8 cellular contexts compared by ENCODE assay signal in the genomic region with DNA sequence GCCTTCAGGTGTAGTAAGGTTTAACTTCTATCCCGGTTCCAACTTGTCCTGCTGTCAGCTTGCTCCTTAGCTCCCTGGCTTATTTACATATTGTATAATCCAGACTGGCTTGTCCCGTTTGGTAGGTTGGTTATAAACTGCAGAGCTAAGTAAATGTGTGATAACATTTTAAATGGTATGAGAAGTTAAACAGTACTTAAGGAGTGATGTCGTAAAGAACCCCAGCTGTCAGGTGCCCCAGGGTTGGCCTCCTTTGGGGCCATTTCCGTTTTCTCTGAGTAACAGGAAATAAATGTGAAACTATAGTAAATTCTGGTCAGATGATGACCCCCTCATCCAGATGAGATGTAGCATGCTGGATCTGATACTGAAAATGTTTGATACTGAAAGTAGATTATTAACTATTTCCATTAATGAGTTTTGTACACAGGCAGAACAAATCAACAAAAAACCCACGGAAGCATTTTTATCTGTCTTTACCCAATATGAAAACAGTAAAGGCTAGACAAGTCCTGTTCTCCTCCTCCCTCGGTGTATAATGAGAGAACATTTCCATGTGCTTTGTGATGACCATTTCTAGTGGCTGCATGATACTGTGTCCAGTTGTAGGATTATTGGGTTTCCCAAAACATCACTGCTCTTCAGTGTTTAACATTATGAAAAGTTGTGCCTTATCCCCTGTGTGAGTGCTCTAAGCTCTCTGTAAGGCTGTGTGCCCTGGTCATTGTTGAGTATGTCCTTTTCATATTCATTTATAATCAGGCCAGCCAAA. TPM values are rescaled to one million over a fixed set of nuclear protein-coding genes. Genes with fewer than 3 reads are reported as not detected.
DNase-seq lines count a peak whose midpoint lies in the region; ATAC-seq, FAIRE-seq and TF ChIP-seq lines count a peak whose summit lies in the region.

No MANE protein-coding gene starts in this region.

- H3K4me1 ChIP-seq in GM12878 (ENCODE audit: control insufficient read depth, insufficient read depth, low read length) (peaks cover 21% of the 10 kb centered on the region), right lobe of liver (peaks cover 0 to 7% (median 3%) of the 10 kb centered on the region in 4 donors)

- H3K27me3 ChIP-seq in GM12878 (replicated peaks in 1 of 2; ENCODE audit: control insufficient read depth in 2 of 2, insufficient read depth in 2 of 2, low read length in 1 of 2) (no peaks in the 10 kb centered on the region), right lobe of liver (no peaks in the 10 kb centered on the region)

- TF ChIP-seq POLR2A in GM12878 (IDR thresholded peaks at IDR 0.05; ENCODE audit: low read depth, low read length) (no peak), right lobe of liver (IDR thresholded peaks at IDR 0.05) (no peak)

- H4K20me1 ChIP-seq in GM12878 (ENCODE audit: control insufficient read depth, insufficient read depth): no peaks in the 10 kb centered on the region

- H3K9ac ChIP-seq in GM12878 (ENCODE audit: control insufficient read depth, insufficient read depth, low read length): no peak overlapping the region; the same call in 1 of the 2 replicates

- CTCF ChIA-PET in GM12878 (lab: Yijun Ruan, JAX): interaction anchor here (0.8 to 9.1 kb wide), 7 partner anchors 9 to 26 kb away, joined by 3 to 76 read pairs (median 8); a partner anchor contains a TSS

- no TSS peak for BruUV-seq in GM12878 (replicated peaks; lab: Mats Ljungman, UMichigan)

- in situ Hi-C loops in GM12878 (cut with MboI): no loop called here

- H3K4me3 ChIP-seq in GM12878 (no peak overlapping the region), right lobe of liver (no peak overlapping the region)

- no peak for TF ChIP-seq RAD21 in GM12878 (IDR thresholded peaks at IDR 0.05; ENCODE audit: insufficient read depth, low read depth, low read length)

- H3K27ac ChIP-seq in GM12878 (ENCODE audit: control insufficient read depth, insufficient read depth) (peak overlapping the region; percentile 66), right lobe of liver (peak overlapping the region in 2 of 3 donors; percentile 10 to 44)

- SMC1A ChIA-PET in GM12878 (lab: Charles Lee; ENCODE audit: uncharacterized antibody, unreplicated experiment): interaction anchor here (0.6 to 4.2 kb wide), 10 partner anchors 10 to 223 kb away, joined by 3 to 55 read pairs (median 7); a partner anchor contains a TSS

- no peaks in the 10 kb centered on the region for H3K36me3 ChIP-seq in GM12878 (ENCODE audit: control insufficient read depth in 2 of 2, insufficient read depth in 2 of 2, low read length in 1 of 2)
- H3K36me3 ChIP-seq in right lobe of liver: no peaks in the 10 kb centered on the region

- H3K9me3 ChIP-seq in GM12878 (replicated peaks; ENCODE audit: control insufficient read depth, insufficient read depth, low read length): no peaks in the 10 kb centered on the region
- H3K9me3 ChIP-seq in right lobe of liver: no peaks in the 10 kb centered on the region

- peak overlapping the region; percentile 72 for H3K4me2 ChIP-seq in GM12878 (ENCODE audit: control insufficient read depth, insufficient read depth)

- WGBS in GM12878 (ENCODE audit: insufficient coverage, insufficient replicate concordance, low lambda C conversion rate, missing lambda C conversion rate): 12% methylated on average over 6 of the region's 6 CpGs
- 7% methylated on average over 6 of the region's 6 CpGs for WGBS in right lobe of liver (ENCODE audit: insufficient coverage, low coverage, low lambda C conversion rate, missing lambda C conversion rate)

- POLR2A ChIA-PET in GM12878 (lab: Charles Lee): interaction anchor here (0.7 to 10.0 kb wide), 6 partner anchors 18 to 154 kb away, joined by 3 to 94 read pairs (median 5); a partner anchor contains a TSS

- DNase-seq in activated naive CD4-positive, alpha-beta T cell treated with Interleukin-2 at 50 U/mL for 16 hours: peak; percentile 31
- DNase-seq in activated naive CD4-positive, alpha-beta T cell (lab: John Stamatoyannopoulos, UW): no peak
- peak; percentile 65 to 71 for DNase-seq in NCI-H526 (lab: John Stamatoyannopoulos, UW)
- DNase-seq in GM12878 (ENCODE audit: low read depth, low spot score): no peak
- peak in 1 of 3 donors; percentile 28 for DNase-seq in right lobe of liver
- no peak for DNase-seq in GM19240 (ENCODE audit: insufficient read length, low spot score)
- DNase-seq in NCI-H2196 (lab: John Stamatoyannopoulos, UW; ENCODE audit: unreplicated experiment): no peak

- H2AFZ ChIP-seq in GM12878 (ENCODE audit: control insufficient read depth, low read depth, low read length): peak overlapping the region; percentile 76

- no peaks in the 10 kb centered on the region for H3K79me2 ChIP-seq in GM12878 (ENCODE audit: control insufficient read depth, insufficient read depth, low read length)

- FAIRE-seq in GM12878 (lab: Jason Lieb, UNC): peak; percentile 64

- RAD21 ChIA-PET in GM12878 (lab: Charles Lee; ENCODE audit: unreplicated experiment): interaction anchor here (0.6 to 4.9 kb wide), 8 partner anchors 8 to 59 kb away, joined by 3 to 61 read pairs (median 5); a partner anchor contains a TSS

- intact Hi-C loops in GM12878 (cut with micrococcal nuclease; ENCODE audit: unreplicated experiment): loop anchor here (2.0 to 5.0 kb wide), 2 partner anchors 22 to 172 kb away; a partner anchor contains a TSS
- intact Hi-C loops in right lobe of liver (cut with DNase I): no loop called here

- peak; percentile 41 to 67; a peak in 2 of 4 replicates for TF ChIP-seq EP300 in GM12878 (IDR thresholded peaks at IDR 0.05; ENCODE audit: borderline replicate concordance in 1 of 2, control insufficient read depth in 1 of 2, low read depth in 2 of 2, low read length in 2 of 2)

- peak; percentile 70 for ATAC-seq in HG02678 (IDR thresholded peaks at IDR 0.05; ENCODE audit: unreplicated experiment)
- ATAC-seq in GM12878: peak; percentile 83
- ATAC-seq in right lobe of liver: peak; percentile 66 to 84 (median 78)

- TF ChIP-seq CTCF in GM12878 (IDR thresholded peaks at IDR 0.05 in 2 of 3, conservative IDR thresholded peaks at IDR 0.05 in 1 of 3; ENCODE audit: control insufficient read depth in 2 of 3, extremely low read depth in 1 of 3, insufficient read depth in 1 of 3, low read depth in 3 of 3, low read length in 3 of 3): no peak
- TF ChIP-seq CTCF in right lobe of liver (IDR thresholded peaks at IDR 0.05): no peak

TF ChIP-seq in GM12878, 131 proteins besides CTCF, POLR2A, EP300 and RAD21 (continues in another document):
- peak; percentile 62 for TF ChIP-seq NR2F1 (conservative IDR thresholded peaks at IDR 0.05)
- peak; percentile 33 for TF ChIP-seq DPF2 (IDR thresholded peaks at IDR 0.05)
- TF ChIP-seq BCL11A (IDR thresholded peaks at IDR 0.05; ENCODE audit: low read depth, low read length): peak; percentile 47; the same call in 1 of the 2 replicates
- TF ChIP-seq CREB1 (IDR thresholded peaks at IDR 0.05; ENCODE audit: low read depth): peak; percentile 62; the same call in 1 of the 2 replicates
- TF ChIP-seq, protein P1, sequence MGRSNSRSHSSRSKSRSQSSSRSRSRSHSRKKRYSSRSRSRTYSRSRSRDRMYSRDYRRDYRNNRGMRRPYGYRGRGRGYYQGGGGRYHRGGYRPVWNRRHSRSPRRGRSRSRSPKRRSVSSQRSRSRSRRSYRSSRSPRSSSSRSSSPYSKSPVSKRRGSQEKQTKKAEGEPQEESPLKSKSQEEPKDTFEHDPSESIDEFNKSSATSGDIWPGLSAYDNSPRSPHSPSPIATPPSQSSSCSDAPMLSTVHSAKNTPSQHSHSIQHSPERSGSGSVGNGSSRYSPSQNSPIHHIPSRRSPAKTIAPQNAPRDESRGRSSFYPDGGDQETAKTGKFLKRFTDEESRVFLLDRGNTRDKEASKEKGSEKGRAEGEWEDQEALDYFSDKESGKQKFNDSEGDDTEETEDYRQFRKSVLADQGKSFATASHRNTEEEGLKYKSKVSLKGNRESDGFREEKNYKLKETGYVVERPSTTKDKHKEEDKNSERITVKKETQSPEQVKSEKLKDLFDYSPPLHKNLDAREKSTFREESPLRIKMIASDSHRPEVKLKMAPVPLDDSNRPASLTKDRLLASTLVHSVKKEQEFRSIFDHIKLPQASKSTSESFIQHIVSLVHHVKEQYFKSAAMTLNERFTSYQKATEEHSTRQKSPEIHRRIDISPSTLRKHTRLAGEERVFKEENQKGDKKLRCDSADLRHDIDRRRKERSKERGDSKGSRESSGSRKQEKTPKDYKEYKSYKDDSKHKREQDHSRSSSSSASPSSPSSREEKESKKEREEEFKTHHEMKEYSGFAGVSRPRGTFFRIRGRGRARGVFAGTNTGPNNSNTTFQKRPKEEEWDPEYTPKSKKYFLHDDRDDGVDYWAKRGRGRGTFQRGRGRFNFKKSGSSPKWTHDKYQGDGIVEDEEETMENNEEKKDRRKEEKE (IDR thresholded peaks at IDR 0.05): no peak
- no peak for TF ChIP-seq ESRRA (IDR thresholded peaks at IDR 0.05; ENCODE audit: low read length)
- peak; percentile 84 for TF ChIP-seq TCF12 (IDR thresholded peaks at IDR 0.05; ENCODE audit: low read depth, low read length)
- 0 out of 2 replicates have a peak, but pooled peaks have one; percentile 9 for TF ChIP-seq NBN (IDR thresholded peaks at IDR 0.05)
- TF ChIP-seq RAD51 (IDR thresholded peaks at IDR 0.05): peak; percentile 79
- TF ChIP-seq PML (IDR thresholded peaks at IDR 0.05; ENCODE audit: low read length): peak; percentile 45; the same call in 1 of the 2 replicates
- TF ChIP-seq MTA2 (IDR thresholded peaks at IDR 0.05; ENCODE audit: low read depth): peak; percentile 47; the same call in 1 of the 2 replicates
- TF ChIP-seq HCFC1 (IDR thresholded peaks at IDR 0.05; ENCODE audit: low read length): no peak
- peak in 1 of 2 experiments; percentile 65; a peak in 1 of 4 replicates for TF ChIP-seq SRF (IDR thresholded peaks at IDR 0.05; ENCODE audit: low read depth in 2 of 2, low read length in 2 of 2)

RNA-seq across cellular contexts. Expression of a gene that starts 22.4 kb away (rescaled TPM):
- total RNA-seq in GM12878 (2013; cell fraction: nucleolus; rRNA removed): 7.7 and 9.2 TPM in 2 replicates
- total RNA-seq in GM12878 (2014; rRNA removed) (2.2 and 3.0 TPM in 2 replicates), GM12878 (2014; rRNA removed; fragmentation: Illumina TruSeq; extraction: Trizol) (4.2 and 4.6 TPM in 2 replicates), GM12878 (2021) (3.4 and 5.3 TPM in 2 replicates), right lobe of liver (10 to 100 TPM in 2 of 6 experiments, 1 to 10 TPM in 4; 7.0 to 13.0 (median 9.7) TPM)
- 2.2 TPM for polyA plus RNA-seq in GM12878 (2011; ENCODE audit: low read depth)
- polyA plus RNA-seq in GM12878 (2011; rRNA removed) (5.3 and 6.0 TPM in 2 replicates), GM12878 (2014; fragmentation: Illumina TruSeq; extraction: Trizol) (3.7 and 4.4 TPM in 2 replicates), GM12878 (2014; fragmentation: Nextera tagmentation; extraction: Ambion mirVana) (under 1 TPM; 0.37 to 0.60 TPM), GM12878 (2014; rRNA removed) (1.7 and 2.1 TPM in 2 replicates), GM12878 (2016; fragmentation: Nextera tagmentation; extraction: Ambion mirVana) (1 to 10 TPM; 3.1 to 3.3 TPM)
- 2.2 and 2.9 TPM in 2 replicates for polyA plus RNA-seq in GM12878 (2011; cell fraction: cytosol; rRNA removed)
- 8.0 and 14.1 TPM in 2 replicates for polyA plus RNA-seq in GM12878 (2011; cell fraction: nucleus; rRNA removed)
- 3.1 and 3.9 TPM in 2 replicates for polyA plus RNA-seq in GM12878 (2012)
- 7.6 and 15.0 TPM in 2 replicates for polyA minus RNA-seq in GM12878 (2011; rRNA and poly(A)+ RNA removed)
- polyA minus RNA-seq in GM12878 (2011; cell fraction: cytosol; rRNA and poly(A)+ RNA removed): 2.1 and 3.7 TPM in 2 replicates
- 19.2 and 29.5 TPM in 2 replicates for polyA minus RNA-seq in GM12878 (2011; cell fraction: nucleus; rRNA and poly(A)+ RNA removed)

Comparison
In these comparisons a context has a peak if more than half of its experiments do, and no peak if none do; other contexts are left out.
1. DNase-seq: peak in activated naive CD4-positive, alpha-beta T cell treated with Interleukin-2 at 50 U/mL for 16 hours (single experiment) and NCI-H526 (2 of 2); none in activated naive CD4-positive, alpha-beta T cell (0 of 4), GM12878 (single experiment), GM19240 (single experiment) and NCI-H2196 (single experiment).
2. Peak in every context shown above with its lines, with median percentiles within 50 percentile points of each other: ATAC-seq.